15 cellular contexts compared by ENCODE assay signal in genomic region chr6:43853066-43853650, GRCh38.
"Had no signal": no experiment of that assay in that cellular context is flagged by ENCODE, and none has a peak within 500 bp of the region (broad histone marks: within the 10 kb centered on the region; RNA-seq: fewer than 3 reads in every experiment).

No MANE protein-coding gene starts in this region.

- H3K4me3 Mint-ChIP-seq: activated CD4-positive, alpha-beta memory T cell treated with anti-CD3 and anti-CD28 coated beads for 36 hours; activated CD8-positive, alpha-beta memory T cell treated with anti-CD3 and anti-CD28 coated beads, Interleukin-2, amount 10 ng/mL, durations not matched to agents 7 days and 5 days; activated naive CD4-positive, alpha-beta T cell treated with anti-CD3 and anti-CD28 coated beads, Interleukin-2, amount 10 ng/mL, durations not matched to agents 7 days and 5 days; natural killer cell treated with Interleukin-12 subunit alpha and Interleukin-12 subunit beta and Interleukin-15 and Interleukin-18, amount 100 ng/mL, for 72 hours; T-helper 17 cell had no signal

- H3K27me3 Mint-ChIP-seq: activated CD4-positive, alpha-beta memory T cell treated with anti-CD3 and anti-CD28 coated beads for 36 hours; activated CD8-positive, alpha-beta memory T cell treated with anti-CD3 and anti-CD28 coated beads, Interleukin-2, amount 10 ng/mL, durations not matched to agents 7 days and 5 days; natural killer cell treated with Interleukin-12 subunit alpha and Interleukin-12 subunit beta and Interleukin-15 and Interleukin-18, amount 100 ng/mL, for 72 hours had no signal

- H3K79me2 ChIP-seq: hepatocyte had no signal

- ATAC-seq: activated CD8-positive, alpha-beta memory T cell treated with anti-CD3 and anti-CD28 coated beads, Interleukin-2, amount 10 ng/mL, durations not matched to agents 7 days and 5 days; esophagus mucosa; natural killer cell treated with Interleukin-12 subunit alpha and Interleukin-12 subunit beta and Interleukin-15 and Interleukin-18, amount 100 ng/mL, for 72 hours; T-helper 17 cell had no signal

- H3K4me3 ChIP-seq: hepatocyte, left ventricle myocardium inferior, skin epidermis, tibial nerve had no signal

- H3K4me1 Mint-ChIP-seq: activated CD8-positive, alpha-beta memory T cell treated with anti-CD3 and anti-CD28 coated beads, Interleukin-2, amount 10 ng/mL, durations not matched to agents 7 days and 5 days; activated naive CD4-positive, alpha-beta T cell treated with anti-CD3 and anti-CD28 coated beads, Interleukin-2, amount 10 ng/mL, durations not matched to agents 7 days and 5 days had no signal

- H3K36me3 Mint-ChIP-seq: activated CD4-positive, alpha-beta memory T cell treated with anti-CD3 and anti-CD28 coated beads for 36 hours; activated CD8-positive, alpha-beta memory T cell treated with anti-CD3 and anti-CD28 coated beads, Interleukin-2, amount 10 ng/mL, durations not matched to agents 7 days and 5 days; activated naive CD4-positive, alpha-beta T cell treated with anti-CD3 and anti-CD28 coated beads, Interleukin-2, amount 10 ng/mL, durations not matched to agents 7 days and 5 days; natural killer cell treated with Interleukin-12 subunit alpha and Interleukin-12 subunit beta and Interleukin-15 and Interleukin-18, amount 100 ng/mL, for 72 hours had no signal

- H3K36me3 ChIP-seq: left ventricle myocardium inferior, tibial nerve, WERI-Rb-1 had no signal

- H3K27ac ChIP-seq: left ventricle myocardium inferior, skin epidermis, tibial nerve, WERI-Rb-1 had no signal

- H3K9me3 ChIP-seq: left ventricle myocardium inferior, tibial nerve had no signal

- H3K27ac Mint-ChIP-seq: activated CD4-positive, alpha-beta memory T cell treated with anti-CD3 and anti-CD28 coated beads for 36 hours; activated CD8-positive, alpha-beta memory T cell treated with anti-CD3 and anti-CD28 coated beads, Interleukin-2, amount 10 ng/mL, durations not matched to agents 7 days and 5 days; activated naive CD4-positive, alpha-beta T cell treated with anti-CD3 and anti-CD28 coated beads, Interleukin-2, amount 10 ng/mL, durations not matched to agents 7 days and 5 days; natural killer cell treated with Interleukin-12 subunit alpha and Interleukin-12 subunit beta and Interleukin-15 and Interleukin-18, amount 100 ng/mL, for 72 hours; T-helper 17 cell had no signal

- H3K4me2 ChIP-seq: hepatocyte had no signal

- DNase-seq: activated CD4-positive, alpha-beta memory T cell treated with anti-CD3 and anti-CD28 coated beads for 36 hours; activated CD8-positive, alpha-beta memory T cell treated with anti-CD3 and anti-CD28 coated beads, Interleukin-2, amount 10 ng/mL, durations not matched to agents 7 days and 5 days; activated naive CD4-positive, alpha-beta T cell treated with anti-CD3 and anti-CD28 coated beads, Interleukin-2, amount 10 ng/mL, durations not matched to agents 7 days and 5 days; activated T-cell treated with anti-CD3 and anti-CD28 coated beads, Interleukin-2, amount 50 U/mL, for 1 hour; islet precursor cell; left ventricle myocardium inferior; stimulated activated CD4-positive, alpha-beta T cell treated with anti-CD3 and anti-CD28 coated beads, Interleukin-4, amount 100 ng/mL, for 24 hours; stimulated activated naive CD4-positive, alpha-beta T cell; T-helper 17 cell; WERI-Rb-1 had no signal

- H3K9me3 Mint-ChIP-seq: activated CD4-positive, alpha-beta memory T cell treated with anti-CD3 and anti-CD28 coated beads for 36 hours; activated naive CD4-positive, alpha-beta T cell treated with anti-CD3 and anti-CD28 coated beads, Interleukin-2, amount 10 ng/mL, durations not matched to agents 7 days and 5 days; natural killer cell treated with Interleukin-12 subunit alpha and Interleukin-12 subunit beta and Interleukin-15 and Interleukin-18, amount 100 ng/mL, for 72 hours had no signal

- H2AFZ ChIP-seq: hepatocyte had no signal

- H3K4me1 ChIP-seq: left ventricle myocardium inferior, tibial nerve had no signal

- H3K27me3 ChIP-seq: hepatocyte, tibial nerve had no signal
